ENCODE assay signal across 30 cellular contexts in the genomic region with DNA sequence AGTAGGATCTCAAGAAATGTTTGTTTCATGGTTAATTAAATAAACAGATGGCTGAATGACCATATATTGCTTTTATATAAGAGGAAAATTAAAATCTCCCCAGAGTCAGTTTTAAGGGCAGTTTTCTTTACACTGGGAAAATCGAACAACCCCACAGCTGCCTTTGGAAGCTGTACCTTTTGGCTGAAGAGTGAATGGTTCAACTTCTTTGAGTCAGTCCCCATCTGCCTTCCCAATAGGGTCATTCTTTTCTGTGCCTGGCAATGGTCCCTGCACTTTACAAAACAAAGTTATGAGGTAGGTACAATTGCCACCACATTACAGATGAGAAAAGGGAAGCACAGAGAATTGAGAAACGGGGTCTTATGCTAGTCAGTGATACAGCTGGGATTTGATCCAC.
"Had no signal": no experiment of that assay in that cellular context is flagged by ENCODE, and none has a peak within 500 bp of the region (broad histone marks: within the 10 kb centered on the region; RNA-seq: fewer than 3 reads in every experiment).

No MANE protein-coding gene starts in this region.

- DNase-seq: activated effector memory CD4-positive, alpha-beta T cell treated with anti-CD3 and anti-CD28 coated beads, Interleukin-2, amount 50 U/mL, for 16 hours; activated effector memory CD4-positive, alpha-beta T cell treated with Interleukin-2 at 50 U/mL for 16 hours; activated gamma-delta T cell; activated gamma-delta T cell treated with Interleukin-2 at 50 U/mL for 16 hours; activated naive CD4-positive, alpha-beta T cell; activated naive CD4-positive, alpha-beta T cell treated with anti-CD3 and anti-CD28 coated beads for 36 hours; activated naive CD4-positive, alpha-beta T cell treated with anti-CD3 and anti-CD28 coated beads, Interleukin-2, amount 10 ng/mL, durations not matched to agents 7 days and 5 days; activated naive CD4-positive, alpha-beta T cell treated with anti-CD3 and anti-CD28 coated beads, Interleukin-2, amount 50 U/mL, for 16 hours; activated naive CD4-positive, alpha-beta T cell treated with Interleukin-2 at 50 U/mL for 16 hours; activated naive CD8-positive, alpha-beta T cell treated with anti-CD3 and anti-CD28 coated beads for 36 hours; activated naive CD8-positive, alpha-beta T cell treated with anti-CD3 and anti-CD28 coated beads, Interleukin-2, amount 10 ng/mL, durations not matched to agents 7 days and 5 days; activated naive CD8-positive, alpha-beta T cell treated with anti-CD3 and anti-CD28 coated beads, Interleukin-2, amount 50 U/mL, for 24 hours; activated T-cell treated with anti-CD3 and anti-CD28 coated beads, Interleukin-2, amount 50 U/mL, for 1 hour; activated T-cell treated with anti-CD3 and anti-CD28 coated beads, Interleukin-2, amount 50 U/mL, for 24 hours; activated T-cell treated with anti-CD3 and anti-CD28 coated beads, Interleukin-2, amount 50 U/mL, for 4 hours; activated T-cell treated with anti-CD3 and anti-CD28 coated beads, Interleukin-2, amount 50 U/mL, for 48 hours; activated T-cell treated with anti-CD3 and anti-CD28 coated beads, Interleukin-2, amount 50 U/mL, for 72 hours; adrenal gland; amniotic stem cell; amygdala; anterior cingulate cortex; aorta; body of pancreas; brain microvascular endothelial cell; caudate nucleus; central memory CD4-positive, alpha-beta T cell; cerebellar nuclear complex had no signal

- H3K27ac ChIP-seq: adrenal gland, ascending aorta, body of pancreas, brain microvascular endothelial cell, cardiac muscle cell had no signal

- H3K9me3 ChIP-seq: adrenal gland, ascending aorta, body of pancreas, breast epithelium had no signal

- H3K27me3 ChIP-seq: adrenal gland, ascending aorta, body of pancreas, brain microvascular endothelial cell, breast epithelium, cardiac muscle cell had no signal

- H3K36me3 ChIP-seq: adrenal gland, ascending aorta, brain microvascular endothelial cell, breast epithelium, cardiac muscle cell had no signal

- H3K4me1 ChIP-seq: adrenal gland, ascending aorta, body of pancreas, breast epithelium had no signal

- H3K4me3 ChIP-seq: adrenal gland, ascending aorta, body of pancreas, breast epithelium, cardiac muscle cell had no signal
